ENCODE assay signal across 16 cellular contexts in genomic region chr17:74450925-74451403, GRCh38. TPM values are rescaled to one million over a fixed set of nuclear protein-coding genes. Genes with fewer than 3 reads are reported as not detected.
"Had no signal": no experiment of that assay in that cellular context is flagged by ENCODE, and none has a peak within 500 bp of the region (broad histone marks: within the 10 kb centered on the region; RNA-seq: fewer than 3 reads in every experiment).

No MANE protein-coding gene starts in this region.

- H3K27me3 ChIP-seq: SJSA1, thyroid gland had no signal

- DNase-seq: activated CD4-positive, alpha-beta T cell treated with anti-CD3 and anti-CD28 coated beads, Interleukin-2, amount 10 ng/mL, durations not matched to agents 7 days and 5 days; activated naive CD4-positive, alpha-beta T cell; activated naive CD8-positive, alpha-beta T cell treated with anti-CD3 and anti-CD28 coated beads, Interleukin-2, amount 10 ng/mL, durations not matched to agents 7 days and 5 days; dermis blood vessel endothelial cell; foreskin melanocyte; mesenchymal stem cell; occipital lobe; stimulated activated CD4-positive, alpha-beta T cell treated with anti-CD3 and anti-CD28 coated beads, Interleukin-12 subunit alpha, Interleukin-12 subunit beta, amount 100 ng/mL, for 4 hours; stimulated activated CD4-positive, alpha-beta T cell treated with anti-CD3 and anti-CD28 coated beads, Interleukin-2, amount 100 ng/mL, for 24 hours had no signal

- H3K36me3 ChIP-seq: prostate gland, SJSA1, thyroid gland had no signal

- H3K27ac ChIP-seq: epithelial cell of prostate, prostate gland, SJSA1 had no signal

- H3K9me3 ChIP-seq: prostate gland, SJSA1, thyroid gland had no signal

- ATAC-seq: left lobe of liver; naive thymus-derived CD8-positive, alpha-beta T cell had no signal

- H3K4me3 ChIP-seq: prostate gland, SJSA1, thyroid gland had no signal

RNA-seq across cellular contexts. Expression of gene CD300A, which starts 15.5 kb away (rescaled TPM):
- total RNA-seq: dermis blood vessel endothelial cell, fibroblast of lung, SJSA1 had no signal

RNA-seq across cellular contexts. Expression of gene GPRC5C, which starts 19.1 kb away (rescaled TPM):
- total RNA-seq: activated CD4-positive, alpha-beta T cell treated with anti-CD3 and anti-CD28 coated beads, Interleukin-2, amount 10 ng/mL, durations not matched to agents 7 days and 5 days; activated naive CD8-positive, alpha-beta T cell treated with anti-CD3 and anti-CD28 coated beads, Interleukin-2, amount 10 ng/mL, durations not matched to agents 7 days and 5 days; naive thymus-derived CD8-positive, alpha-beta T cell had no signal
